In genomic region chr22:33920927-33921575, GRCh38 we compare ENCODE assay signal across 1 cellular context.
TF ChIP-seq lines count a peak whose summit lies in the region.

No MANE protein-coding gene starts in this region.

TF ChIP-seq in HEK293, 187 proteins besides CTCF, POLR2A, EP300 and RAD21 (continued from another document):
- peak; percentile 54; the same call in 1 of the 2 replicates for TF ChIP-seq ZBTB11 (tag by site-specific recombination; conservative IDR thresholded peaks at IDR 0.05; ENCODE audit: low read depth)
- TF ChIP-seq ZFP69B (tag by site-specific recombination; IDR thresholded peaks at IDR 0.05) = peak; percentile 44; the same call in 1 of the 2 replicates
- no peak for TF ChIP-seq ZNF830 (tag by site-specific recombination; IDR thresholded peaks at IDR 0.05; ENCODE audit: low read depth)
- TF ChIP-seq ZNF132 (tag by site-specific recombination; IDR thresholded peaks at IDR 0.05; ENCODE audit: borderline replicate concordance) = no peak
- TF ChIP-seq GLIS2 (tag by site-specific recombination; IDR thresholded peaks at IDR 0.05) = peak; percentile 35
- TF ChIP-seq ZFHX2 (tag by site-specific recombination; conservative IDR thresholded peaks at IDR 0.05) = peak; percentile 51; the same call in 1 of the 2 replicates
- TF ChIP-seq ZBTB26 (tag by site-specific recombination; optimal IDR thresholded peaks at IDR 0.05) = peak; percentile 61
- no peak for TF ChIP-seq AEBP2 (tag by site-specific recombination; IDR thresholded peaks at IDR 0.05; ENCODE audit: borderline replicate concordance)
- TF ChIP-seq HIC1 (tag by site-specific recombination; IDR thresholded peaks at IDR 0.05) = peak; percentile 29; the same call in 1 of the 2 replicates
- TF ChIP-seq ZNF610 (tag by site-specific recombination; IDR thresholded peaks at IDR 0.05; ENCODE audit: borderline replicate concordance) = 0 out of 2 replicates have a peak, but pooled peaks have one; percentile 30
- TF ChIP-seq KLF10 (tag by site-specific recombination; IDR thresholded peaks at IDR 0.05) = peak; percentile 46; the same call in 1 of the 2 replicates
- peak; percentile 54; the same call in 1 of the 2 replicates for TF ChIP-seq YY1 (tag by site-specific recombination; IDR thresholded peaks at IDR 0.05)
